1 cellular context compared by ENCODE assay signal in the genomic region with DNA sequence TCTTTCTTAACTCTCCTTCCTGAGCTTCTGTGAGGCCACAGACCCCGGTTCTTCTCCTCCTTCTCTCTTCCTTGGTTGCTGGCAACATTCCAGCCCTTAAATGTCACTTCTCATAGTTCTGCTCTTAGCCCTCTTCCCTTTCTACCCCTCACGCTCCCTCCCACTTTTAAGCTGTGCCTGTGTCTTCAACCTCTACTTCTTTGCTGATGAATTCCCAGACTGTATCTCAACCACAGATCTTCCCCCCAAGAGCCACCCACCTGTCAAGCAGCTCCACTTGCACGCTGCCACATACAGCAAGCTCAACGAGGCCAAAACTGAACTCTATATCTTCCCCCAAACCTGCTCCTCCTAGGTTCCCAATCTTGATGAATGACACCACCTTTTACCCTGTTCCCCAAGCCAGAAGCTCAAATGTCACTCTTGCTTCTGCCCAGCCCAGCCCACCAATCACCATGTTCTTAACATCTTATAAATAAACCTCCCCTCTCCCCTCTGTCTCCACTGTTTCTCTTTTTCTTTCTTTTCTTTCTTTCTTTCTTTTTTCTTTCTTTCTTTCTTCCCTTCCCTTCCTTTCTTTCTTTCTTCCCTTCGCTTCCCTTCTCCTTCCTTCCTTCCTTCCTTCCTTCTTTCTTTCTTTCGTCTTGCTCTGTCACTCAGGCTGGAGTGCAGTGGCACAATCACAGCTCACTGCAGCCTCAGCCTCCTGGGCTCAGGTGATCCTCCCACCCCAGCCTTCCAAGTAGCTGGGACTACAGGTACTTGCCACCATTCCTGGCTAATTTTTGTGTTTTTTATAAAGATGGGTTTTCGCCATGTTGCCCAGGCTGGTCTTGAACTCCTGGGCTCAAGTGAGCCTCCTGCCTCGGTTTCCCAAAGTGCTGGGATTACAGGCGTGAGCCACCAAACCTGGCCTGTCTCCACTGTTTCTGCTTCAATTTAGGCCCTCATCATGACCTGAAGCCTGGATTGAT.
TF ChIP-seq lines count a peak whose summit lies in the region.

No MANE protein-coding gene starts in this region.

TF ChIP-seq in K562, 482 proteins besides CTCF, POLR2A, EP300 and RAD21 (continued from another document and continues in another):
- TF ChIP-seq PML (IDR thresholded peaks at IDR 0.05; ENCODE audit: low read length) (0 out of 2 replicates have a peak, but pooled peaks have one; percentile 21), KDM2B (CRISPR knock-in tag; IDR thresholded peaks at IDR 0.05) (no peak), HNRNPH1 (optimal IDR thresholded peaks at IDR 0.05; ENCODE audit: low read depth, low read length) (no peak), PHTF2 (CRISPR knock-in tag; IDR thresholded peaks at IDR 0.05) (0 out of 2 replicates have a peak, but pooled peaks have one; percentile 17), TRIM24 (IDR thresholded peaks at IDR 0.05) (peak; percentile 8 to 44; a peak in 2 of 4 replicates), CBX8 (IDR thresholded peaks at IDR 0.05; ENCODE audit: borderline replicate concordance, extremely low read depth, low read depth, low read length, poor library complexity, severe bottlenecking) (no peak), MYC (IDR thresholded peaks at IDR 0.05; ENCODE audit: low read depth, low read length) (no peak), MYC (CRISPR knock-in tag; IDR thresholded peaks at IDR 0.05; ENCODE audit: borderline replicate concordance, low read depth) (no peak), EP400 (IDR thresholded peaks at IDR 0.05) (peak; percentile 69), RBM17 (IDR thresholded peaks at IDR 0.05; ENCODE audit: borderline replicate concordance, low read depth, low read length) (no peak), BRF1 (IDR thresholded peaks at IDR 0.05; ENCODE audit: borderline replicate concordance, extremely low read depth, insufficient read length) (no peak), ARID1B (IDR thresholded peaks at IDR 0.05) (peak; percentile 82), SLC30A9 (CRISPR knock-in tag; IDR thresholded peaks at IDR 0.05) (no peak), TBL1XR1 (IDR thresholded peaks at IDR 0.05; ENCODE audit: low read length in 2 of 2) (peak in 1 of 2 experiments; percentile 12; a peak in 1 of 4 replicates), NUFIP1 (IDR thresholded peaks at IDR 0.05; ENCODE audit: partially characterized antibody) (peak; percentile 12), ZBTB7A (IDR thresholded peaks at IDR 0.05; ENCODE audit: borderline replicate concordance, control insufficient read depth, low read depth, low read length) (peak; percentile 46; the same call in 1 of the 2 replicates)
- TF ChIP-seq, protein P1, sequence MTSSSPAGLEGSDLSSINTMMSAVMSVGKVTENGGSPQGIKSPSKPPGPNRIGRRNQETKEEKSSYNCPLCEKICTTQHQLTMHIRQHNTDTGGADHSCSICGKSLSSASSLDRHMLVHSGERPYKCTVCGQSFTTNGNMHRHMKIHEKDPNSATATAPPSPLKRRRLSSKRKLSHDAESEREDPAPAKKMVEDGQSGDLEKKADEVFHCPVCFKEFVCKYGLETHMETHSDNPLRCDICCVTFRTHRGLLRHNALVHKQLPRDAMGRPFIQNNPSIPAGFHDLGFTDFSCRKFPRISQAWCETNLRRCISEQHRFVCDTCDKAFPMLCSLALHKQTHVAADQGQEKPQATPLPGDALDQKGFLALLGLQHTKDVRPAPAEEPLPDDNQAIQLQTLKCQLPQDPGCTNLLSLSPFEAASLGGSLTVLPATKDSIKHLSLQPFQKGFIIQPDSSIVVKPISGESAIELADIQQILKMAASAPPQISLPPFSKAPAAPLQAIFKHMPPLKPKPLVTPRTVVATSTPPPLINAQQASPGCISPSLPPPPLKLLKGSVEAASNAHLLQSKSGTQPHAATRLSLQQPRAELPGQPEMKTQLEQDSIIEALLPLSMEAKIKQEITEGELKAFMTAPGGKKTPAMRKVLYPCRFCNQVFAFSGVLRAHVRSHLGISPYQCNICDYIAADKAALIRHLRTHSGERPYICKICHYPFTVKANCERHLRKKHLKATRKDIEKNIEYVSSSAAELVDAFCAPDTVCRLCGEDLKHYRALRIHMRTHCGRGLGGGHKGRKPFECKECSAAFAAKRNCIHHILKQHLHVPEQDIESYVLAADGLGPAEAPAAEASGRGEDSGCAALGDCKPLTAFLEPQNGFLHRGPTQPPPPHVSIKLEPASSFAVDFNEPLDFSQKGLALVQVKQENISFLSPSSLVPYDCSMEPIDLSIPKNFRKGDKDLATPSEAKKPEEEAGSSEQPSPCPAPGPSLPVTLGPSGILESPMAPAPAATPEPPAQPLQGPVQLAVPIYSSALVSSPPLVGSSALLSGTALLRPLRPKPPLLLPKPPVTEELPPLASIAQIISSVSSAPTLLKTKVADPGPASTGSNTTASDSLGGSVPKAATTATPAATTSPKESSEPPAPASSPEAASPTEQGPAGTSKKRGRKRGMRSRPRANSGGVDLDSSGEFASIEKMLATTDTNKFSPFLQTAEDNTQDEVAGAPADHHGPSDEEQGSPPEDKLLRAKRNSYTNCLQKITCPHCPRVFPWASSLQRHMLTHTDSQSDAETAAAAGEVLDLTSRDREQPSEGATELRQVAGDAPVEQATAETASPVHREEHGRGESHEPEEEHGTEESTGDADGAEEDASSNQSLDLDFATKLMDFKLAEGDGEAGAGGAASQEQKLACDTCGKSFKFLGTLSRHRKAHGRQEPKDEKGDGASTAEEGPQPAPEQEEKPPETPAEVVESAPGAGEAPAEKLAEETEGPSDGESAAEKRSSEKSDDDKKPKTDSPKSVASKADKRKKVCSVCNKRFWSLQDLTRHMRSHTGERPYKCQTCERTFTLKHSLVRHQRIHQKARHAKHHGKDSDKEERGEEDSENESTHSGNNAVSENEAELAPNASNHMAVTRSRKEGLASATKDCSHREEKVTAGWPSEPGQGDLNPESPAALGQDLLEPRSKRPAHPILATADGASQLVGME (CRISPR knock-in tag; IDR thresholded peaks at IDR 0.05), result no peak
- TF ChIP-seq, protein P2, sequence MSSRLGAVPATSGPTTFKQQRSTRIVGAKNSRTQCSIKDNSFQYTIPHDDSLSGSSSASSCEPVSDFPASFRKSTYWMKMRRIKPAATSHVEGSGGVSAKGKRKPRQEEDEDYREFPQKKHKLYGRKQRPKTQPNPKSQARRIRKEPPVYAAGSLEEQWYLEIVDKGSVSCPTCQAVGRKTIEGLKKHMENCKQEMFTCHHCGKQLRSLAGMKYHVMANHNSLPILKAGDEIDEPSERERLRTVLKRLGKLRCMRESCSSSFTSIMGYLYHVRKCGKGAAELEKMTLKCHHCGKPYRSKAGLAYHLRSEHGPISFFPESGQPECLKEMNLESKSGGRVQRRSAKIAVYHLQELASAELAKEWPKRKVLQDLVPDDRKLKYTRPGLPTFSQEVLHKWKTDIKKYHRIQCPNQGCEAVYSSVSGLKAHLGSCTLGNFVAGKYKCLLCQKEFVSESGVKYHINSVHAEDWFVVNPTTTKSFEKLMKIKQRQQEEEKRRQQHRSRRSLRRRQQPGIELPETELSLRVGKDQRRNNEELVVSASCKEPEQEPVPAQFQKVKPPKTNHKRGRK (tag; IDR thresholded peaks at IDR 0.05), result peak; percentile 100
- TF ChIP-seq, protein P3, sequence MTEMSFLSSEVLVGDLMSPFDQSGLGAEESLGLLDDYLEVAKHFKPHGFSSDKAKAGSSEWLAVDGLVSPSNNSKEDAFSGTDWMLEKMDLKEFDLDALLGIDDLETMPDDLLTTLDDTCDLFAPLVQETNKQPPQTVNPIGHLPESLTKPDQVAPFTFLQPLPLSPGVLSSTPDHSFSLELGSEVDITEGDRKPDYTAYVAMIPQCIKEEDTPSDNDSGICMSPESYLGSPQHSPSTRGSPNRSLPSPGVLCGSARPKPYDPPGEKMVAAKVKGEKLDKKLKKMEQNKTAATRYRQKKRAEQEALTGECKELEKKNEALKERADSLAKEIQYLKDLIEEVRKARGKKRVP (CRISPR knock-in tag; IDR thresholded peaks at IDR 0.05), result no peak
- TF ChIP-seq, protein P4, sequence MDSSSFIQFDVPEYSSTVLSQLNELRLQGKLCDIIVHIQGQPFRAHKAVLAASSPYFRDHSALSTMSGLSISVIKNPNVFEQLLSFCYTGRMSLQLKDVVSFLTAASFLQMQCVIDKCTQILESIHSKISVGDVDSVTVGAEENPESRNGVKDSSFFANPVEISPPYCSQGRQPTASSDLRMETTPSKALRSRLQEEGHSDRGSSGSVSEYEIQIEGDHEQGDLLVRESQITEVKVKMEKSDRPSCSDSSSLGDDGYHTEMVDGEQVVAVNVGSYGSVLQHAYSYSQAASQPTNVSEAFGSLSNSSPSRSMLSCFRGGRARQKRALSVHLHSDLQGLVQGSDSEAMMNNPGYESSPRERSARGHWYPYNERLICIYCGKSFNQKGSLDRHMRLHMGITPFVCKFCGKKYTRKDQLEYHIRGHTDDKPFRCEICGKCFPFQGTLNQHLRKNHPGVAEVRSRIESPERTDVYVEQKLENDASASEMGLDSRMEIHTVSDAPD (CRISPR knock-in tag; IDR thresholded peaks at IDR 0.05), result no peak
- TF ChIP-seq, protein P5, sequence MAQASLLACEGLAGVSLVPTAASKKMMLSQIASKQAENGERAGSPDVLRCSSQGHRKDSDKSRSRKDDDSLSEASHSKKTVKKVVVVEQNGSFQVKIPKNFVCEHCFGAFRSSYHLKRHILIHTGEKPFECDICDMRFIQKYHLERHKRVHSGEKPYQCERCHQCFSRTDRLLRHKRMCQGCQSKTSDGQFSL (CRISPR knock-in tag; IDR thresholded peaks at IDR 0.05), result no peak
- TF ChIP-seq, protein P5 (tag; IDR thresholded peaks at IDR 0.05), result peak in 1 of 2 experiments; percentile 11; a peak in 1 of 4 replicates
- TF ChIP-seq, protein P6, sequence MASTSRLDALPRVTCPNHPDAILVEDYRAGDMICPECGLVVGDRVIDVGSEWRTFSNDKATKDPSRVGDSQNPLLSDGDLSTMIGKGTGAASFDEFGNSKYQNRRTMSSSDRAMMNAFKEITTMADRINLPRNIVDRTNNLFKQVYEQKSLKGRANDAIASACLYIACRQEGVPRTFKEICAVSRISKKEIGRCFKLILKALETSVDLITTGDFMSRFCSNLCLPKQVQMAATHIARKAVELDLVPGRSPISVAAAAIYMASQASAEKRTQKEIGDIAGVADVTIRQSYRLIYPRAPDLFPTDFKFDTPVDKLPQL (IDR thresholded peaks at IDR 0.05; ENCODE audit: extremely low read depth, insufficient read length), result no peak
- TF ChIP-seq, protein P7, sequence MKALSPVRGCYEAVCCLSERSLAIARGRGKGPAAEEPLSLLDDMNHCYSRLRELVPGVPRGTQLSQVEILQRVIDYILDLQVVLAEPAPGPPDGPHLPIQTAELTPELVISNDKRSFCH (CRISPR knock-in tag; IDR thresholded peaks at IDR 0.05), result no peak
- TF ChIP-seq, protein P7 (tag; IDR thresholded peaks at IDR 0.05), result peak; percentile 90; the same call in 1 of the 2 replicates
- TF ChIP-seq, protein P8, sequence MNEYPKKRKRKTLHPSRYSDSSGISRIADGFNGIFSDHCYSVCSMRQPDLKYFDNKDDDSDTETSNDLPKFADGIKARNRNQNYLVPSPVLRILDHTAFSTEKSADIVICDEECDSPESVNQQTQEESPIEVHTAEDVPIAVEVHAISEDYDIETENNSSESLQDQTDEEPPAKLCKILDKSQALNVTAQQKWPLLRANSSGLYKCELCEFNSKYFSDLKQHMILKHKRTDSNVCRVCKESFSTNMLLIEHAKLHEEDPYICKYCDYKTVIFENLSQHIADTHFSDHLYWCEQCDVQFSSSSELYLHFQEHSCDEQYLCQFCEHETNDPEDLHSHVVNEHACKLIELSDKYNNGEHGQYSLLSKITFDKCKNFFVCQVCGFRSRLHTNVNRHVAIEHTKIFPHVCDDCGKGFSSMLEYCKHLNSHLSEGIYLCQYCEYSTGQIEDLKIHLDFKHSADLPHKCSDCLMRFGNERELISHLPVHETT (CRISPR knock-in tag; conservative IDR thresholded peaks at IDR 0.05 in 1 of 2, IDR thresholded peaks at IDR 0.05 in 1 of 2), result peak in 1 of 2 experiments; percentile 68; a peak in 1 of 4 replicates
- TF ChIP-seq, protein P9, sequence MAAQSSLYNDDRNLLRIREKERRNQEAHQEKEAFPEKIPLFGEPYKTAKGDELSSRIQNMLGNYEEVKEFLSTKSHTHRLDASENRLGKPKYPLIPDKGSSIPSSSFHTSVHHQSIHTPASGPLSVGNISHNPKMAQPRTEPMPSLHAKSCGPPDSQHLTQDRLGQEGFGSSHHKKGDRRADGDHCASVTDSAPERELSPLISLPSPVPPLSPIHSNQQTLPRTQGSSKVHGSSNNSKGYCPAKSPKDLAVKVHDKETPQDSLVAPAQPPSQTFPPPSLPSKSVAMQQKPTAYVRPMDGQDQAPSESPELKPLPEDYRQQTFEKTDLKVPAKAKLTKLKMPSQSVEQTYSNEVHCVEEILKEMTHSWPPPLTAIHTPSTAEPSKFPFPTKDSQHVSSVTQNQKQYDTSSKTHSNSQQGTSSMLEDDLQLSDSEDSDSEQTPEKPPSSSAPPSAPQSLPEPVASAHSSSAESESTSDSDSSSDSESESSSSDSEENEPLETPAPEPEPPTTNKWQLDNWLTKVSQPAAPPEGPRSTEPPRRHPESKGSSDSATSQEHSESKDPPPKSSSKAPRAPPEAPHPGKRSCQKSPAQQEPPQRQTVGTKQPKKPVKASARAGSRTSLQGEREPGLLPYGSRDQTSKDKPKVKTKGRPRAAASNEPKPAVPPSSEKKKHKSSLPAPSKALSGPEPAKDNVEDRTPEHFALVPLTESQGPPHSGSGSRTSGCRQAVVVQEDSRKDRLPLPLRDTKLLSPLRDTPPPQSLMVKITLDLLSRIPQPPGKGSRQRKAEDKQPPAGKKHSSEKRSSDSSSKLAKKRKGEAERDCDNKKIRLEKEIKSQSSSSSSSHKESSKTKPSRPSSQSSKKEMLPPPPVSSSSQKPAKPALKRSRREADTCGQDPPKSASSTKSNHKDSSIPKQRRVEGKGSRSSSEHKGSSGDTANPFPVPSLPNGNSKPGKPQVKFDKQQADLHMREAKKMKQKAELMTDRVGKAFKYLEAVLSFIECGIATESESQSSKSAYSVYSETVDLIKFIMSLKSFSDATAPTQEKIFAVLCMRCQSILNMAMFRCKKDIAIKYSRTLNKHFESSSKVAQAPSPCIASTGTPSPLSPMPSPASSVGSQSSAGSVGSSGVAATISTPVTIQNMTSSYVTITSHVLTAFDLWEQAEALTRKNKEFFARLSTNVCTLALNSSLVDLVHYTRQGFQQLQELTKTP (IDR thresholded peaks at IDR 0.05; ENCODE audit: low read depth in 1 of 2, partially characterized antibody in 2 of 2), result peak; percentile 64 to 85
- TF ChIP-seq, protein P10, sequence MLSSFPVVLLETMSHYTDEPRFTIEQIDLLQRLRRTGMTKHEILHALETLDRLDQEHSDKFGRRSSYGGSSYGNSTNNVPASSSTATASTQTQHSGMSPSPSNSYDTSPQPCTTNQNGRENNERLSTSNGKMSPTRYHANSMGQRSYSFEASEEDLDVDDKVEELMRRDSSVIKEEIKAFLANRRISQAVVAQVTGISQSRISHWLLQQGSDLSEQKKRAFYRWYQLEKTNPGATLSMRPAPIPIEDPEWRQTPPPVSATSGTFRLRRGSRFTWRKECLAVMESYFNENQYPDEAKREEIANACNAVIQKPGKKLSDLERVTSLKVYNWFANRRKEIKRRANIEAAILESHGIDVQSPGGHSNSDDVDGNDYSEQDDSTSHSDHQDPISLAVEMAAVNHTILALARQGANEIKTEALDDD (IDR thresholded peaks at IDR 0.05), result peak; percentile 53; the same call in 1 of the 2 replicates
- TF ChIP-seq, protein P11, sequence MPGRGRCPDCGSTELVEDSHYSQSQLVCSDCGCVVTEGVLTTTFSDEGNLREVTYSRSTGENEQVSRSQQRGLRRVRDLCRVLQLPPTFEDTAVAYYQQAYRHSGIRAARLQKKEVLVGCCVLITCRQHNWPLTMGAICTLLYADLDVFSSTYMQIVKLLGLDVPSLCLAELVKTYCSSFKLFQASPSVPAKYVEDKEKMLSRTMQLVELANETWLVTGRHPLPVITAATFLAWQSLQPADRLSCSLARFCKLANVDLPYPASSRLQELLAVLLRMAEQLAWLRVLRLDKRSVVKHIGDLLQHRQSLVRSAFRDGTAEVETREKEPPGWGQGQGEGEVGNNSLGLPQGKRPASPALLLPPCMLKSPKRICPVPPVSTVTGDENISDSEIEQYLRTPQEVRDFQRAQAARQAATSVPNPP (IDR thresholded peaks at IDR 0.05; ENCODE audit: borderline replicate concordance, insufficient read depth, insufficient read length), result no peak
